Comparison of ENCODE assay signal across 8 cellular contexts in genomic region chr20:64077094-64077493, GRCh38. TPM values are rescaled to one million over a fixed set of nuclear protein-coding genes. Genes with fewer than 3 reads are reported as not detected.
A peak's percentile ranks its signal among the peaks of the same experiment; 100 is the strongest.
DNase-seq lines count a peak whose midpoint lies in the region; ATAC-seq and TF ChIP-seq lines count a peak whose summit lies in the region.

No MANE protein-coding gene starts in this region.

- no TSS peak for BruUV-seq in OCI-LY7 (replicated peaks; lab: Mats Ljungman, UMichigan)
- no TSS peak for BruUV-seq in A673 (replicated peaks; lab: Mats Ljungman, UMichigan)

- peak overlapping the region; percentile 90 for H3K4me2 ChIP-seq in OCI-LY7 (ENCODE audit: low read length)

- no peaks in the 10 kb centered on the region for H3K9me3 Mint-ChIP-seq in stimulated activated effector memory CD8-positive, alpha-beta T cell treated with anti-CD3 and anti-CD28 coated beads, Interleukin-12 subunit alpha, Interleukin-12 subunit beta, amount 100 ng/mL, for 72 hours

- peak overlapping the region; percentile 92 for H3K27ac Mint-ChIP-seq in stimulated activated effector memory CD8-positive, alpha-beta T cell treated with anti-CD3 and anti-CD28 coated beads, Interleukin-12 subunit alpha, Interleukin-12 subunit beta, amount 100 ng/mL, for 72 hours

- H3K9me3 ChIP-seq in OCI-LY7 (ENCODE audit: low read length) (no peaks in the 10 kb centered on the region), A673 (ENCODE audit: low read depth, low read length, poor library complexity, severe bottlenecking) (no peaks in the 10 kb centered on the region)

- TF ChIP-seq POLR2A in GM19099 (IDR thresholded peaks at IDR 0.05; ENCODE audit: extremely low read depth, insufficient read length, low read depth), result peak; percentile 22

- peaks cover 40% of the 10 kb centered on the region for H3K4me1 Mint-ChIP-seq in stimulated activated effector memory CD8-positive, alpha-beta T cell treated with anti-CD3 and anti-CD28 coated beads, Interleukin-12 subunit alpha, Interleukin-12 subunit beta, amount 100 ng/mL, for 72 hours

- H3K4me3 Mint-ChIP-seq in stimulated activated effector memory CD8-positive, alpha-beta T cell treated with anti-CD3 and anti-CD28 coated beads, Interleukin-12 subunit alpha, Interleukin-12 subunit beta, amount 100 ng/mL, for 72 hours, result peak overlapping the region; percentile 91

- H3K79me2 ChIP-seq in OCI-LY7 (ENCODE audit: insufficient read depth, low read depth, low read length), result peaks cover 13% of the 10 kb centered on the region; the same call in 1 of the 2 replicates

- ATAC-seq in stimulated activated effector memory CD8-positive, alpha-beta T cell treated with anti-CD3 and anti-CD28 coated beads, Interleukin-12 subunit alpha, Interleukin-12 subunit beta, amount 100 ng/mL, for 72 hours, result no peak
- ATAC-seq in GM21528 (IDR thresholded peaks at IDR 0.05; ENCODE audit: low FRiP score, unreplicated experiment), result no peak
- no peak for ATAC-seq in HG03097 (IDR thresholded peaks at IDR 0.05; ENCODE audit: low FRiP score, unreplicated experiment)

- no peaks in the 10 kb centered on the region for H3K27me3 ChIP-seq in dorsolateral prefrontal cortex
- H3K27me3 ChIP-seq in A673 (replicated peaks; ENCODE audit: insufficient read depth, low read depth, low read length, poor library complexity), result no peaks in the 10 kb centered on the region

- peak overlapping the region; percentile 94 for H3K4me3 ChIP-seq in OCI-LY7 (ENCODE audit: low read depth, low read length, poor library complexity, severe bottlenecking)
- H3K4me3 ChIP-seq in dorsolateral prefrontal cortex, result peak overlapping the region in 40 of 59 donors; percentile 6 to 79 (median 72)
- no peak overlapping the region for H3K4me3 ChIP-seq in A673 (ENCODE audit: low read depth, low read length, poor library complexity, severe bottlenecking)

- intact Hi-C loops in OCI-LY7 (cut with micrococcal nuclease; ENCODE audit: unreplicated experiment), result loop anchor here (5.0 kb wide), 2 partner anchors 95 to 450 kb away; partner anchors contain the start of genes GMEB2 and PRPF6
- intact Hi-C loops in dorsolateral prefrontal cortex (cut with DNase I), result no loop called here
- intact Hi-C loops in A673 (cut with micrococcal nuclease; ENCODE audit: unreplicated experiment), result no loop called here

- DNase-seq in OCI-LY7 (ENCODE audit: low spot score) (peak; percentile 82), dorsolateral prefrontal cortex (no peak), islet precursor cell (no peak), A673 (ENCODE audit: low spot score) (no peak)
- DNase-seq in stimulated activated effector memory CD8-positive, alpha-beta T cell treated with anti-CD3 and anti-CD28 coated beads, Interleukin-12 subunit alpha, Interleukin-12 subunit beta, amount 100 ng/mL, for 72 hours (ENCODE audit: low spot score in 2 of 2), result no peak

- CTCF ChIA-PET in OCI-LY7 (lab: Charles Lee; ENCODE audit: unreplicated experiment) (no interaction called here), A673 (lab: Charles Lee) (no interaction called here)

- H3K27ac ChIP-seq in OCI-LY7 (ENCODE audit: low read depth, low read length, poor library complexity, severe bottlenecking), result peak overlapping the region; percentile 97
- H3K27ac ChIP-seq in dorsolateral prefrontal cortex, result peak overlapping the region in 14 of 59 donors; percentile 2 to 79 (median 34)
- H3K27ac ChIP-seq in A673 (ENCODE audit: low read depth, low read length, poor library complexity, severe bottlenecking), result no peak overlapping the region

- no peak overlapping the region for H2AFZ ChIP-seq in OCI-LY7 (ENCODE audit: low read length)

- H3K36me3 Mint-ChIP-seq in stimulated activated effector memory CD8-positive, alpha-beta T cell treated with anti-CD3 and anti-CD28 coated beads, Interleukin-12 subunit alpha, Interleukin-12 subunit beta, amount 100 ng/mL, for 72 hours, result peaks cover 43% of the 10 kb centered on the region

- H3K9me2 ChIP-seq in OCI-LY7 (ENCODE audit: insufficient read depth, low read length), result no peaks in the 10 kb centered on the region

- H3K36me3 ChIP-seq in OCI-LY7 (ENCODE audit: insufficient read depth, low read length), result peaks cover 39% of the 10 kb centered on the region; the same call in 1 of the 2 replicates
- H3K36me3 ChIP-seq in A673 (ENCODE audit: insufficient read depth, low read length, poor library complexity, severe bottlenecking), result peaks cover 6% of the 10 kb centered on the region

- no peak for TF ChIP-seq CTCF in OCI-LY7 (conservative IDR thresholded peaks at IDR 0.05; ENCODE audit: low read length)
- TF ChIP-seq CTCF in dorsolateral prefrontal cortex (IDR thresholded peaks at IDR 0.05 in 54 of 56, conservative IDR thresholded peaks at IDR 0.05 in 2 of 56; ENCODE audit: low read depth in 1 of 56, partially characterized antibody in 56 of 56), result no peak
- TF ChIP-seq CTCF in A673 (conservative IDR thresholded peaks at IDR 0.05; ENCODE audit: low read depth, low read length), result no peak

- POLR2A ChIA-PET in OCI-LY7 (lab: Charles Lee), result interaction anchor here (1.6 kb wide), 1 partner anchor 11 kb away, joined by 3 read pairs; no protein-coding TSS in a partner anchor
- POLR2A ChIA-PET in A673 (lab: Charles Lee; ENCODE audit: low non-redundant PET), result no interaction called here

- H3K4me1 ChIP-seq in OCI-LY7 (ENCODE audit: insufficient read depth, low read length, poor library complexity, severe bottlenecking) (peaks cover 37% of the 10 kb centered on the region), A673 (ENCODE audit: insufficient read depth, low read length, poor library complexity, severe bottlenecking) (peaks cover 13% of the 10 kb centered on the region)

- no peaks in the 10 kb centered on the region for H4K20me1 ChIP-seq in OCI-LY7 (ENCODE audit: insufficient read depth, low read length)

RNA-seq across cellular contexts. Expression of gene RGS19, which starts 2.2 kb away (rescaled TPM):
- 85.5 and 106 TPM in 2 replicates for total RNA-seq in OCI-LY7 (2014; rRNA removed; shearing (Covaris generic))
- total RNA-seq in OCI-LY7 (2022), result 63.5 and 69.4 TPM in 2 replicates
- 10 to 100 TPM in 47 of 120 experiments, 1 to 10 TPM in 73; 3.4 to 22.4 (median 9.0) TPM for total RNA-seq in dorsolateral prefrontal cortex
- 14.4 and 16.4 TPM in 2 replicates for total RNA-seq in A673 (2021)

RNA-seq across cellular contexts. Expression of gene OPRL1, which starts 2.8 kb away (rescaled TPM):
- total RNA-seq in OCI-LY7 (2014; rRNA removed; shearing (Covaris generic)), result 4.8 and 6.4 TPM in 2 replicates
- total RNA-seq in OCI-LY7 (2022) (6.1 and 7.6 TPM in 2 replicates), dorsolateral prefrontal cortex (10 to 100 TPM in 118 of 120 experiments, 1 to 10 TPM in 2; 6.8 to 31.5 (median 21.2) TPM), A673 (2021) (0.32 and 0.46 TPM in 2 replicates)

RNA-seq across cellular contexts. Expression of gene LKAAEAR1, which starts 7.1 kb away (rescaled TPM):
- total RNA-seq in OCI-LY7 (2014; rRNA removed; shearing (Covaris generic)), result not detected in 2 replicates
- total RNA-seq in OCI-LY7 (2022) (not detected in 2 replicates), dorsolateral prefrontal cortex (1 to 10 TPM; 1.3 to 8.3 (median 3.5) TPM), A673 (2021) (0.37 and 0.62 TPM in 2 replicates)

RNA-seq across cellular contexts. Expression of gene TCEA2, which starts 14.1 kb away (rescaled TPM):
- 36.4 and 37.5 TPM in 2 replicates for total RNA-seq in OCI-LY7 (2014; rRNA removed; shearing (Covaris generic))
- total RNA-seq in OCI-LY7 (2022) (71.2 and 72.3 TPM in 2 replicates), dorsolateral prefrontal cortex (100 to 1,000 TPM; 105 to 197 (median 137) TPM), A673 (2021) (35.0 and 41.3 TPM in 2 replicates)

RNA-seq across cellular contexts. Expression of gene SOX18, which starts 27.7 kb away (rescaled TPM):
- not detected in 2 replicates for total RNA-seq in OCI-LY7 (2014; rRNA removed; shearing (Covaris generic))
- total RNA-seq in OCI-LY7 (2022) (not detected in 2 replicates), dorsolateral prefrontal cortex (10 to 100 TPM in 46 of 120 experiments, 1 to 10 TPM in 74; 2.1 to 27.7 (median 9.1) TPM), A673 (2021) (0.30 and 0.70 TPM in 2 replicates)
